ENCODE assay signal across 1 cellular context in the genomic region with DNA sequence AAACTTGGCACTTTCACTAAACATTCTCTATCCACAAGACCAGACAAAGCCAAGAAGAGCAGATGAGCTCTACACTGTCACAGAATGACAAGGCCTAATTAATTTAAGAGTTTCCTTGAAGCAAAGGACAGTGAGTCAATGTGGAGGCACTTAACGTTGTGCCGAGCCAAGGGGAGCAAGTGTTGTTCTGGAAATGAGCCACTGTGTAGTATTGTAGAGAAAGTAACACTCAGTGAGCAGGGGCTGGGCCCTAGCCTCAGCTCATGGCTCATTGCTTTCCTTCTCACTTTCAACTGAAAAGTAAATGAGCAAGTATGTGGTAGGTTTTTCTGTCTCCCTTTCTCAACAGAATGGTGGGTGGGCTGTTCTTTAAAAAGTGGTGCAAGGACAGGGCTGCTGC.
TF ChIP-seq lines count a peak whose summit lies in the region.

No MANE protein-coding gene starts in this region.

TF ChIP-seq in GM23338, 12 proteins besides CTCF, POLR2A, EP300 and RAD21 (continued from another document):
- TF ChIP-seq ZNF462 (CRISPR knock-in tag; IDR thresholded peaks at IDR 0.05): no peak
- TF ChIP-seq, protein P1, sequence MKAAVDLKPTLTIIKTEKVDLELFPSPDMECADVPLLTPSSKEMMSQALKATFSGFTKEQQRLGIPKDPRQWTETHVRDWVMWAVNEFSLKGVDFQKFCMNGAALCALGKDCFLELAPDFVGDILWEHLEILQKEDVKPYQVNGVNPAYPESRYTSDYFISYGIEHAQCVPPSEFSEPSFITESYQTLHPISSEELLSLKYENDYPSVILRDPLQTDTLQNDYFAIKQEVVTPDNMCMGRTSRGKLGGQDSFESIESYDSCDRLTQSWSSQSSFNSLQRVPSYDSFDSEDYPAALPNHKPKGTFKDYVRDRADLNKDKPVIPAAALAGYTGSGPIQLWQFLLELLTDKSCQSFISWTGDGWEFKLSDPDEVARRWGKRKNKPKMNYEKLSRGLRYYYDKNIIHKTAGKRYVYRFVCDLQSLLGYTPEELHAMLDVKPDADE (IDR thresholded peaks at IDR 0.05): no peak
- TF ChIP-seq ZNF114 (CRISPR knock-in tag; IDR thresholded peaks at IDR 0.05): no peak
- TF ChIP-seq NANOG (IDR thresholded peaks at IDR 0.05; ENCODE audit: borderline replicate concordance): no peak
TF ChIP-seq in GM23338: peak in this region for 0.
